Comparison of ENCODE assay signal across 8 cellular contexts in genomic region chr16:66977341-66978113, GRCh38. TPM values are rescaled to one million over a fixed set of nuclear protein-coding genes. Genes with fewer than 3 reads are reported as not detected.
DNase-seq lines count a peak whose midpoint lies in the region; ATAC-seq and TF ChIP-seq lines count a peak whose summit lies in the region.

No MANE protein-coding gene starts in this region.

- H3K27me3 ChIP-seq in WERI-Rb-1 (ENCODE audit: insufficient read depth, low read depth, severe bottlenecking), result no peaks in the 10 kb centered on the region

- peak; percentile 97 for TF ChIP-seq CTCF in WERI-Rb-1 (IDR thresholded peaks at IDR 0.05; ENCODE audit: low read depth, low read length)
- peak; percentile 97 for TF ChIP-seq CTCF in MCF 10A (IDR thresholded peaks at IDR 0.05; ENCODE audit: unreplicated experiment)

- no peak overlapping the region for H3K27ac ChIP-seq in WERI-Rb-1

- CTCF ChIA-PET in MCF 10A (lab: Yijun Ruan, JAX), result interaction anchor here (0.5 to 5.1 kb wide), 48 partner anchors 8 to 505 kb away, joined by 3 to 45 read pairs (median 4); partner anchors contain the start of genes CES3 and CES4A

- BruUV-seq in MCF 10A (replicated peaks; lab: Mats Ljungman, UMichigan), result no TSS peak

- no peaks in the 10 kb centered on the region for H3K36me3 ChIP-seq in WERI-Rb-1

- peaks cover 5% of the 10 kb centered on the region for H3K4me1 Mint-ChIP-seq in MCF 10A (ENCODE audit: insufficient read depth, unreplicated experiment)

- DNase-seq in GM04504 (ENCODE audit: low read depth), result peak; percentile 59
- DNase-seq in NCI-H2196 treated with DMSO at 0.1 percent for 48 hours (lab: John Stamatoyannopoulos, UW; ENCODE audit: unreplicated experiment), result peak; percentile 56
- peak; percentile 90 for DNase-seq in WERI-Rb-1
- DNase-seq in MCF 10A (ENCODE audit: unreplicated experiment), result peak; percentile 84
- DNase-seq in iris pigment epithelial cell (ENCODE audit: low read depth), result peak; percentile 76
- peak; percentile 95 for DNase-seq in stimulated activated CD4-positive, alpha-beta T cell treated with anti-CD3 and anti-CD28 coated beads, Interleukin-15, amount 100 ng/mL, for 24 hours

- H3K4me3 ChIP-seq in WERI-Rb-1 (ENCODE audit: low read depth, low read length), result no peak overlapping the region

- H3K27me3 Mint-ChIP-seq in MCF 10A (ENCODE audit: insufficient read depth, unreplicated experiment), result no peaks in the 10 kb centered on the region

- H3K9me3 ChIP-seq in WERI-Rb-1 (ENCODE audit: severe bottlenecking), result no peaks in the 10 kb centered on the region

- POLR2A ChIA-PET in MCF 10A (lab: Yijun Ruan, JAX), result interaction anchor here (0.7 kb wide), 2 partner anchors 30 to 464 kb away, joined by 3 to 4 read pairs; no protein-coding TSS in a partner anchor

- no peaks in the 10 kb centered on the region for H3K9me3 Mint-ChIP-seq in MCF 10A (ENCODE audit: unreplicated experiment)

- peak; percentile 81 for ATAC-seq in HG02885 (IDR thresholded peaks at IDR 0.05; ENCODE audit: poor library complexity, unreplicated experiment)
- ATAC-seq in GM19328 (IDR thresholded peaks at IDR 0.05; ENCODE audit: unreplicated experiment), result no peak

- H3K27ac Mint-ChIP-seq in MCF 10A (ENCODE audit: low read depth, unreplicated experiment), result no peak overlapping the region

- intact Hi-C loops in MCF 10A (cut with micrococcal nuclease), result loop anchor here (1.0 to 2.0 kb wide), 5 partner anchors 23 to 207 kb away; no protein-coding TSS in a partner anchor

- no peaks in the 10 kb centered on the region for H3K36me3 Mint-ChIP-seq in MCF 10A (ENCODE audit: insufficient read depth, unreplicated experiment)

- no peak overlapping the region for H3K4me3 Mint-ChIP-seq in MCF 10A (ENCODE audit: unreplicated experiment)

RNA-seq across cellular contexts. Expression of gene CES4A, which starts 10.9 kb away (rescaled TPM):
- total RNA-seq in MCF 10A (2022), result 5.1 and 6.6 TPM in 2 replicates

RNA-seq across cellular contexts. Expression of gene CES3, which starts 16.5 kb away (rescaled TPM):
- total RNA-seq in MCF 10A (2022), result 0.52 and 0.65 TPM in 2 replicates

RNA-seq across cellular contexts. Expression of gene CES2, which starts 42.2 kb away (rescaled TPM):
- 65.7 and 68.7 TPM in 2 replicates for total RNA-seq in MCF 10A (2022)

RNA-seq across cellular contexts. Expression of gene CIAO2B, which starts 43.3 kb away (rescaled TPM):
- total RNA-seq in MCF 10A (2022), result 133 and 159 TPM in 2 replicates

RNA-seq across cellular contexts. Expression of gene CBFB, which starts 51.4 kb away (rescaled TPM):
- 87.1 and 105 TPM in 2 replicates for total RNA-seq in MCF 10A (2022)
